In genomic region chr2:60560734-60561649, GRCh38 we compare ENCODE assay signal across 8 cellular contexts. TPM values are rescaled to one million over a fixed set of nuclear protein-coding genes. Genes with fewer than 3 reads are reported as not detected.
DNase-seq lines count a peak whose midpoint lies in the region; ATAC-seq and TF ChIP-seq lines count a peak whose summit lies in the region.

No MANE protein-coding gene starts in this region.

- DNase-seq in SK-MEL-5 (ENCODE audit: low read depth, low spot score) (peak; percentile 75), cardiac muscle cell (ENCODE audit: low read depth in 1 of 2, low spot score in 1 of 2) (peak; percentile 49 to 57), NCI-H1105 (lab: John Stamatoyannopoulos, UW) (no peak)
- no peak for DNase-seq in NK-92 treated with Interleukin-12 subunit alpha and Interleukin-12 subunit beta, amount 100 ng/mL, for 24 hours (lab: John Stamatoyannopoulos, UW)

- H4K20me1 ChIP-seq in BLaER1 treated with 17β-estradiol and CSF1 and Interleukin-3, amounts not matched to agents 10 nM and 100 nM, result no peaks in the 10 kb centered on the region

- H3K4me2 ChIP-seq in BLaER1 treated with 17β-estradiol and CSF1 and Interleukin-3, amounts not matched to agents 10 nM and 100 nM, result peak overlapping the region in 6 of 11 experiments; percentile 26 to 72 (median 54); a peak in 11 of 22 replicates

- H3K36me3 ChIP-seq in BLaER1 treated with 17β-estradiol and CSF1 and Interleukin-3, amounts not matched to agents 10 nM and 100 nM, result no peaks in the 10 kb centered on the region
- H3K36me3 ChIP-seq in cardiac muscle cell, result no peaks in the 10 kb centered on the region

- ATAC-seq in GM18502 (IDR thresholded peaks at IDR 0.05; ENCODE audit: poor library complexity, unreplicated experiment), result peak; percentile 60
- peak; percentile 68 for ATAC-seq in HG03175 (IDR thresholded peaks at IDR 0.05; ENCODE audit: unreplicated experiment)

- H3K27me3 ChIP-seq in BLaER1 treated with 17β-estradiol and CSF1 and Interleukin-3, amounts not matched to agents 10 nM and 100 nM, result no peaks in the 10 kb centered on the region
- H3K27me3 ChIP-seq in cardiac muscle cell, result peaks cover 63% of the 10 kb centered on the region

- peak; percentile 57 for TF ChIP-seq CTCF in cardiac muscle cell (IDR thresholded peaks at IDR 0.05; ENCODE audit: low read depth, low read length)

- in situ Hi-C loops in SK-MEL-5 (cut with HindIII; ENCODE audit: low pct_unique_long_range_greater_than_20kb, low sequenced_read_pairs), result no loop called here

- H3K27ac ChIP-seq in BLaER1 treated with 17β-estradiol and CSF1 and Interleukin-3, amounts not matched to agents 10 nM and 100 nM, result no peak overlapping the region
- no peak overlapping the region for H3K27ac ChIP-seq in cardiac muscle cell
- peak overlapping the region; percentile 44 for H3K27ac ChIP-seq in temporal lobe (ENCODE audit: low read depth, low read length)

- peaks cover 17 to 45% (median 33%) of the 10 kb centered on the region in 10 experiments for H3K4me1 ChIP-seq in BLaER1 treated with 17β-estradiol and CSF1 and Interleukin-3, amounts not matched to agents 10 nM and 100 nM
- H3K4me1 ChIP-seq in cardiac muscle cell (ENCODE audit: low read depth), result peaks cover 3% of the 10 kb centered on the region

- H3K9ac ChIP-seq in BLaER1 treated with 17β-estradiol and CSF1 and Interleukin-3, amounts not matched to agents 10 nM and 100 nM, result no peak overlapping the region

- no peaks in the 10 kb centered on the region for H3K9me3 ChIP-seq in BLaER1 treated with 17β-estradiol and CSF1 and Interleukin-3, amounts not matched to agents 10 nM and 100 nM (replicated peaks in 1 of 11)
- H3K9me3 ChIP-seq in cardiac muscle cell (ENCODE audit: low read depth), result no peaks in the 10 kb centered on the region

- H3K4me3 ChIP-seq in BLaER1 treated with 17β-estradiol and CSF1 and Interleukin-3, amounts not matched to agents 10 nM and 100 nM, result no peak overlapping the region
- no peak overlapping the region for H3K4me3 ChIP-seq in cardiac muscle cell

RNA-seq across cellular contexts. Expression of gene BCL11A, which starts 7.5 kb away (rescaled TPM):
- 3.1 and 4.7 TPM in 2 replicates for total RNA-seq in SK-MEL-5 (2014; rRNA removed; shearing (Covaris generic))
- polyA plus RNA-seq in SK-MEL-5 (2015; cell fraction: cytosol; rRNA removed), result 4.3 and 5.0 TPM in 2 replicates
- 6.9 and 8.2 TPM in 2 replicates for polyA plus RNA-seq in SK-MEL-5 (2015; cell fraction: nucleus; rRNA removed)
- total RNA-seq in cardiac muscle cell (15.7 and 17.1 TPM in 2 replicates), temporal lobe (89.5 TPM)
- polyA plus RNA-seq in cardiac muscle cell, result 19.8 and 20.7 TPM in 2 replicates

Comparison
In these comparisons a context has a peak if more than half of its experiments do, and no peak if none do; other contexts are left out.
1. DNase-seq: peak in SK-MEL-5 (single experiment) and cardiac muscle cell (2 of 2); none in NCI-H1105 (single experiment) and NK-92 treated with Interleukin-12 subunit alpha and Interleukin-12 subunit beta, amount 100 ng/mL, for 24 hours (single experiment).